Comparison of ENCODE assay signal across 1 cellular context in the genomic region with DNA sequence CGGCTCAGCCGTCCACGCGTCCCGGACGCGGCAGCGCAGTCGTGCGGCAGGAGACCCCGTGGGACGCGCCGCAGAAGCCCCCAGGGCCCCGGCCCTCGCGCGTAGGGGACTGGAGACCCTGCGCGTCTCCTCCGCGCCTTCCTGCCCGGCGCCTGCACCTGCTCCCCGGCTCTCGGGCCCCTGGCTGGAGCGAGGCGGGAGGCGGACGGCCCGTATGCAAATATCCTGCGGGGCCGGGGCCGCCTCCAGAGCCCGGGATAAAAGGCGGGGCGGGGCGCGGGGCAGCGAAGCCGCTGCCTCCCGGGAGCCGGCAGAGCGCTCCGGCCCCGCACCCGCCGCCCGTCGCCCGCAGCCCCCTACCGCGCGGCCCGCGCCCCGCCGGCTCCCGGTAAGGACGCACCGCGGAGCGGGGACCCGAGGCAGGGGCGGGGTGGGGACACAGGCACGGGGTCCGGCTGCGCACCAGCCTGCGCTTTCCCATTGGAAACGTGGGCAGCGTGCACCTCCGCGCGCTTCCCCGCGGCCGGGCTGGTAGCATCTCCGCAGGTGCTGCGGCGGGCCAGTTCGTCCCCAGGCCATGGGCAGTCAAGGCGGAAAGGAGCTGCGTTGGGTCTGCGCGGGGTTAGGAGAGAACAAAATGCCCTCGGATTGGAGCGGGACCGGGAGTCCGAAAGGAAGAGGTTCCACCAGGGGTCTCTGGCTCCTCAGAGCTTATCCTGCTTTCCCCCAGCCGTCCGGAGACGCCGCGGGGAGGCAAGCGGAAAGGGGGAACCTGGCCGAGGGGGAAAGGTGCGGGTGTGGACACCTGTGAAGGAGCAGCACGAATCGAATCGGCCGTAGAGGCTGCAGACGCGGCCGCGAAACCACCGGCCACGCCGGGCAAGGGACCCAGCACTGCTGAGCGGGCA.
TF ChIP-seq lines count a peak whose summit lies in the region.

A gene with protein sequence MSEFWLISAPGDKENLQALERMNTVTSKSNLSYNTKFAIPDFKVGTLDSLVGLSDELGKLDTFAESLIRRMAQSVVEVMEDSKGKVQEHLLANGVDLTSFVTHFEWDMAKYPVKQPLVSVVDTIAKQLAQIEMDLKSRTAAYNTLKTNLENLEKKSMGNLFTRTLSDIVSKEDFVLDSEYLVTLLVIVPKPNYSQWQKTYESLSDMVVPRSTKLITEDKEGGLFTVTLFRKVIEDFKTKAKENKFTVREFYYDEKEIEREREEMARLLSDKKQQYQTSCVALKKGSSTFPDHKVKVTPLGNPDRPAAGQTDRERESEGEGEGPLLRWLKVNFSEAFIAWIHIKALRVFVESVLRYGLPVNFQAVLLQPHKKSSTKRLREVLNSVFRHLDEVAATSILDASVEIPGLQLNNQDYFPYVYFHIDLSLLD (plus strand): TSS at position 287 of the 908 bp plus-strand sequence. CDS start 1,220 bp downstream, outside the sequence.

TF ChIP-seq in HepG2, 621 proteins besides CTCF, POLR2A, EP300 and RAD21 (continued from another document):
- TF ChIP-seq, protein P1, sequence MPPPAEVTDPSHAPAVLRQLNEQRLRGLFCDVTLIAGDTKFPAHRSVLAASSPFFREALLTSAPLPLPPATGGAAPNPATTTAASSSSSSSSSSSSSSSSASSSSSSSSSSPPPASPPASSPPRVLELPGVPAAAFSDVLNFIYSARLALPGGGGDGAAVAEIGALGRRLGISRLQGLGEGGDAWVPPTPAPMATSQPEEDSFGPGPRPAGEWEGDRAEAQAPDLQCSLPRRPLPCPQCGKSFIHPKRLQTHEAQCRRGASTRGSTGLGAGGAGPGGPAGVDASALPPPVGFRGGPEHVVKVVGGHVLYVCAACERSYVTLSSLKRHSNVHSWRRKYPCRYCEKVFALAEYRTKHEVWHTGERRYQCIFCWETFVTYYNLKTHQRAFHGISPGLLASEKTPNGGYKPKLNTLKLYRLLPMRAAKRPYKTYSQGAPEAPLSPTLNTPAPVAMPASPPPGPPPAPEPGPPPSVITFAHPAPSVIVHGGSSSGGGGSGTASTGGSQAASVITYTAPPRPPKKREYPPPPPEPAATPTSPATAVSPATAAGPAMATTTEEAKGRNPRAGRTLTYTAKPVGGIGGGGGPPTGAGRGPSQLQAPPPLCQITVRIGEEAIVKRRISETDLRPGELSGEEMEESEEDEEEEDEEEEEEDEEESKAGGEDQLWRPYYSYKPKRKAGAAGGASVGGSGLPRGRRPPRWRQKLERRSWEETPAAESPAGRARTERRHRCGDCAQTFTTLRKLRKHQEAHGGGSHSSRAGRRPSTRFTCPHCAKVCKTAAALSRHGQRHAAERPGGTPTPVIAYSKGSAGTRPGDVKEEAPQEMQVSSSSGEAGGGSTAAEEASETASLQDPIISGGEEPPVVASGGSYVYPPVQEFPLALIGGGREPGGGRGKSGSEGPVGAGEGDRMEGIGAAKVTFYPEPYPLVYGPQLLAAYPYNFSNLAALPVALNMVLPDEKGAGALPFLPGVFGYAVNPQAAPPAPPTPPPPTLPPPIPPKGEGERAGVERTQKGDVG (CRISPR knock-in tag; IDR thresholded peaks at IDR 0.05; ENCODE audit: borderline replicate concordance): no peak
- TF ChIP-seq ZNF768 (CRISPR knock-in tag; IDR thresholded peaks at IDR 0.05) (0 out of 2 replicates have a peak, but pooled peaks have one; percentile 41), ZNF777 (CRISPR knock-in tag; IDR thresholded peaks at IDR 0.05) (0 out of 2 replicates have a peak, but pooled peaks have one; percentile 7), MAZ (IDR thresholded peaks at IDR 0.05; ENCODE audit: borderline replicate concordance, low read depth, low read length) (no peak), MAZ (CRISPR knock-in tag; IDR thresholded peaks at IDR 0.05; ENCODE audit: low read depth) (no peak), TMF1 (CRISPR knock-in tag; IDR thresholded peaks at IDR 0.05; ENCODE audit: low read depth) (0 out of 2 replicates have a peak, but pooled peaks have one; percentile 32), KDM3A (CRISPR knock-in tag; IDR thresholded peaks at IDR 0.05; ENCODE audit: low read depth) (no peak), EZH2 (conservative IDR thresholded peaks at IDR 0.05; ENCODE audit: low read depth, low read length) (peak; percentile 99), ZNF501 (CRISPR knock-in tag; IDR thresholded peaks at IDR 0.05) (no peak), TOPORS (CRISPR knock-in tag; IDR thresholded peaks at IDR 0.05) (no peak), CHD2 (IDR thresholded peaks at IDR 0.05; ENCODE audit: low read depth, low read length) (no peak), ZSCAN20 (CRISPR knock-in tag; IDR thresholded peaks at IDR 0.05; ENCODE audit: borderline replicate concordance) (no peak), MAFK (conservative IDR thresholded peaks at IDR 0.05 in 1 of 2, IDR thresholded peaks at IDR 0.05 in 1 of 2; ENCODE audit: low read length in 2 of 2) (no peak), MAFF (IDR thresholded peaks at IDR 0.05; ENCODE audit: low read depth, low read length) (no peak), PCBP1 (IDR thresholded peaks at IDR 0.05; ENCODE audit: borderline replicate concordance, low read depth, low read length) (0 out of 2 replicates have a peak, but pooled peaks have one; percentile 35), ZNF75D (CRISPR knock-in tag; IDR thresholded peaks at IDR 0.05; ENCODE audit: borderline replicate concordance) (no peak), CEBPB (IDR thresholded peaks at IDR 0.05; ENCODE audit: borderline replicate concordance, low read depth, low read length) (no peak), ZNF749 (CRISPR knock-in tag; IDR thresholded peaks at IDR 0.05; ENCODE audit: borderline replicate concordance) (no peak)
- TF ChIP-seq, protein P2, sequence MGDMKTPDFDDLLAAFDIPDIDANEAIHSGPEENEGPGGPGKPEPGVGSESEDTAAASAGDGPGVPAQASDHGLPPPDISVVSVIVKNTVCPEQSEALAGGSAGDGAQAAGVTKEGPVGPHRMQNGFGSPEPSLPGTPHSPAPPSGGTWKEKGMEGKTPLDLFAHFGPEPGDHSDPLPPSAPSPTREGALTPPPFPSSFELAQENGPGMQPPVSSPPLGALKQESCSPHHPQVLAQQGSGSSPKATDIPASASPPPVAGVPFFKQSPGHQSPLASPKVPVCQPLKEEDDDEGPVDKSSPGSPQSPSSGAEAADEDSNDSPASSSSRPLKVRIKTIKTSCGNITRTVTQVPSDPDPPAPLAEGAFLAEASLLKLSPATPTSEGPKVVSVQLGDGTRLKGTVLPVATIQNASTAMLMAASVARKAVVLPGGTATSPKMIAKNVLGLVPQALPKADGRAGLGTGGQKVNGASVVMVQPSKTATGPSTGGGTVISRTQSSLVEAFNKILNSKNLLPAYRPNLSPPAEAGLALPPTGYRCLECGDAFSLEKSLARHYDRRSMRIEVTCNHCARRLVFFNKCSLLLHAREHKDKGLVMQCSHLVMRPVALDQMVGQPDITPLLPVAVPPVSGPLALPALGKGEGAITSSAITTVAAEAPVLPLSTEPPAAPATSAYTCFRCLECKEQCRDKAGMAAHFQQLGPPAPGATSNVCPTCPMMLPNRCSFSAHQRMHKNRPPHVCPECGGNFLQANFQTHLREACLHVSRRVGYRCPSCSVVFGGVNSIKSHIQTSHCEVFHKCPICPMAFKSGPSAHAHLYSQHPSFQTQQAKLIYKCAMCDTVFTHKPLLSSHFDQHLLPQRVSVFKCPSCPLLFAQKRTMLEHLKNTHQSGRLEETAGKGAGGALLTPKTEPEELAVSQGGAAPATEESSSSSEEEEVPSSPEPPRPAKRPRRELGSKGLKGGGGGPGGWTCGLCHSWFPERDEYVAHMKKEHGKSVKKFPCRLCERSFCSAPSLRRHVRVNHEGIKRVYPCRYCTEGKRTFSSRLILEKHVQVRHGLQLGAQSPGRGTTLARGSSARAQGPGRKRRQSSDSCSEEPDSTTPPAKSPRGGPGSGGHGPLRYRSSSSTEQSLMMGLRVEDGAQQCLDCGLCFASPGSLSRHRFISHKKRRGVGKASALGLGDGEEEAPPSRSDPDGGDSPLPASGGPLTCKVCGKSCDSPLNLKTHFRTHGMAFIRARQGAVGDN (CRISPR knock-in tag; IDR thresholded peaks at IDR 0.05): 0 out of 2 replicates have a peak, but pooled peaks have one; percentile 17
- TF ChIP-seq, protein P3, sequence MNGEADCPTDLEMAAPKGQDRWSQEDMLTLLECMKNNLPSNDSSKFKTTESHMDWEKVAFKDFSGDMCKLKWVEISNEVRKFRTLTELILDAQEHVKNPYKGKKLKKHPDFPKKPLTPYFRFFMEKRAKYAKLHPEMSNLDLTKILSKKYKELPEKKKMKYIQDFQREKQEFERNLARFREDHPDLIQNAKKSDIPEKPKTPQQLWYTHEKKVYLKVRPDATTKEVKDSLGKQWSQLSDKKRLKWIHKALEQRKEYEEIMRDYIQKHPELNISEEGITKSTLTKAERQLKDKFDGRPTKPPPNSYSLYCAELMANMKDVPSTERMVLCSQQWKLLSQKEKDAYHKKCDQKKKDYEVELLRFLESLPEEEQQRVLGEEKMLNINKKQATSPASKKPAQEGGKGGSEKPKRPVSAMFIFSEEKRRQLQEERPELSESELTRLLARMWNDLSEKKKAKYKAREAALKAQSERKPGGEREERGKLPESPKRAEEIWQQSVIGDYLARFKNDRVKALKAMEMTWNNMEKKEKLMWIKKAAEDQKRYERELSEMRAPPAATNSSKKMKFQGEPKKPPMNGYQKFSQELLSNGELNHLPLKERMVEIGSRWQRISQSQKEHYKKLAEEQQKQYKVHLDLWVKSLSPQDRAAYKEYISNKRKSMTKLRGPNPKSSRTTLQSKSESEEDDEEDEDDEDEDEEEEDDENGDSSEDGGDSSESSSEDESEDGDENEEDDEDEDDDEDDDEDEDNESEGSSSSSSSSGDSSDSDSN (CRISPR knock-in tag; IDR thresholded peaks at IDR 0.05): peak; percentile 28; the same call in 1 of the 2 replicates
- TF ChIP-seq, protein P4, sequence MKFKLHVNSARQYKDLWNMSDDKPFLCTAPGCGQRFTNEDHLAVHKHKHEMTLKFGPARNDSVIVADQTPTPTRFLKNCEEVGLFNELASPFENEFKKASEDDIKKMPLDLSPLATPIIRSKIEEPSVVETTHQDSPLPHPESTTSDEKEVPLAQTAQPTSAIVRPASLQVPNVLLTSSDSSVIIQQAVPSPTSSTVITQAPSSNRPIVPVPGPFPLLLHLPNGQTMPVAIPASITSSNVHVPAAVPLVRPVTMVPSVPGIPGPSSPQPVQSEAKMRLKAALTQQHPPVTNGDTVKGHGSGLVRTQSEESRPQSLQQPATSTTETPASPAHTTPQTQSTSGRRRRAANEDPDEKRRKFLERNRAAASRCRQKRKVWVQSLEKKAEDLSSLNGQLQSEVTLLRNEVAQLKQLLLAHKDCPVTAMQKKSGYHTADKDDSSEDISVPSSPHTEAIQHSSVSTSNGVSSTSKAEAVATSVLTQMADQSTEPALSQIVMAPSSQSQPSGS (CRISPR knock-in tag; IDR thresholded peaks at IDR 0.05): no peak
- TF ChIP-seq, protein P5, sequence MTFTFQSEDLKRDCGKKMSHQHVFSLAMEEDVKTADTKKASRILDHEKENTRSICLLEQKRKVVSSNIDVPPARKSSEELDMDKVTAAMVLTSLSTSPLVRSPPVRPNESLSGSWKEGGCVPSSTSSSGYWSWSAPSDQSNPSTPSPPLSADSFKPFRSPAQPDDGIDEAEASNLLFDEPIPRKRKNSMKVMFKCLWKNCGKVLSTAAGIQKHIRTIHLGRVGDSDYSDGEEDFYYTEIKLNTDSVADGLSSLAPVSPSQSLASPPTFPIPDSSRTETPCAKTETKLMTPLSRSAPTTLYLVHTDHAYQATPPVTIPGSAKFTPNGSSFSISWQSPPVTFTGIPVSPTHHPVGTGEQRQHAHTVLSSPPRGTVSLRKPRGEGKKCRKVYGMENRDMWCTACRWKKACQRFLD (CRISPR knock-in tag; IDR thresholded peaks at IDR 0.05; ENCODE audit: borderline replicate concordance): no peak
- TF ChIP-seq, protein P6, sequence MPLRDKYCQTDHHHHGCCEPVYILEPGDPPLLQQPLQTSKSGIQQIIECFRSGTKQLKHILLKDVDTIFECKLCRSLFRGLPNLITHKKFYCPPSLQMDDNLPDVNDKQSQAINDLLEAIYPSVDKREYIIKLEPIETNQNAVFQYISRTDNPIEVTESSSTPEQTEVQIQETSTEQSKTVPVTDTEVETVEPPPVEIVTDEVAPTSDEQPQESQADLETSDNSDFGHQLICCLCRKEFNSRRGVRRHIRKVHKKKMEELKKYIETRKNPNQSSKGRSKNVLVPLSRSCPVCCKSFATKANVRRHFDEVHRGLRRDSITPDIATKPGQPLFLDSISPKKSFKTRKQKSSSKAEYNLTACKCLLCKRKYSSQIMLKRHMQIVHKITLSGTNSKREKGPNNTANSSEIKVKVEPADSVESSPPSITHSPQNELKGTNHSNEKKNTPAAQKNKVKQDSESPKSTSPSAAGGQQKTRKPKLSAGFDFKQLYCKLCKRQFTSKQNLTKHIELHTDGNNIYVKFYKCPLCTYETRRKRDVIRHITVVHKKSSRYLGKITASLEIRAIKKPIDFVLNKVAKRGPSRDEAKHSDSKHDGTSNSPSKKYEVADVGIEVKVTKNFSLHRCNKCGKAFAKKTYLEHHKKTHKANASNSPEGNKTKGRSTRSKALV (CRISPR knock-in tag; IDR thresholded peaks at IDR 0.05): peak; percentile 78
- TF ChIP-seq, protein P7, sequence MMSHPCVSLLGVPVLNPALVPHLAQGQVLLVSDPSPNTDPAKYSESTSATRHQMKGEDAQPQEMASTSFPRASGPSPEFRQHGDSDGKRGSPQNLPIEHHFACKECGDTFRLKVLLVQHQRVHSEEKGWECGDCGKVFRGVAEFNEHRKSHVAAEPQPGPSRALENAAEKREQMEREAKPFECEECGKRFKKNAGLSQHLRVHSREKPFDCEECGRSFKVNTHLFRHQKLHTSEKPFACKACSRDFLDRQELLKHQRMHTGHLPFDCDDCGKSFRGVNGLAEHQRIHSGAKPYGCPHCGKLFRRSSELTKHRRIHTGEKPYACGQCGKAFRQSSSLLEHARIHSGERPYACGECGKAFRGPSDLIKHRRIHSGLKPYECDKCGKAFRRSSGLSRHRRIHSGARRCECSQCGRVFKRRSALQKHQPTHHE (CRISPR knock-in tag; IDR thresholded peaks at IDR 0.05; ENCODE audit: borderline replicate concordance): no peak
TF ChIP-seq in HepG2: peak in this region for 11.
